ENCODE assay signal across 10 cellular contexts in the genomic region with DNA sequence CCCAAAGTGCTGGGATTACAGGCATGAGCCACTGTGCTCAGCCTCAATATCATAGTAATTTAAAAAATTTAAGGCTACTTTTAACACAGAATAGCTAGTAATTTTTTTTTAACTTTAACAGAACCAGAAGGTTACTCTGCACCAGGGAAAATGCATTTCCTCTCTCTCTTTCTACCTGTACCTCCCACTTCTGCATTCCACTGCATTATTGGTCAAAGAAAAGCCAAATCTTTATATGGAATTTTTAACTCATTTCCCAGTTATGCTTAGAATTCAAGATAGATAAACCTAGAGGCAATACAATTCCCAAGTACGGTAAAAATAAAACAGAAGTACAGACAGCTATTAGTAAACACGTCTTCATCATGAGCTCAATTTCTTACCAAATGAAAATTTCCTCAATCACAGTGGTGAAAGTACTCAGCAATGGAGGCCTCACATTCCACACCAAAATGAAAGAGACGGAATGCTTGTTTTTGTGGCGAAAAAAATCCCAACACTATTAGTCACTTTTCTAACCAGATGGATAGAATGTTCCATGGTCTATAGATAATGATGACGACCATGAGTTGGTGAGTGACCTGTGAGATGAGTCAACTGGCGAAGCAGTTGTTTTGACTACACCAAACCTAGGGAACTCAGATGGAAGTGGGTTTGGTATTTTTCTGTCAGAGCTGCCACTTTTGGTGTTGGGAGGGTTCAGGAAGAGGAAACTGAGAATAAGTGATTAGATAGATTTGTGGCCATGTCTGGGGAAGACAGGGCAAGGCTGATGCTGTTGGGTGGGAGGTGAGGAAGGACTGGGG.
DNase-seq lines count a peak whose midpoint lies in the region; ATAC-seq lines count a peak whose summit lies in the region.
"Had no signal": no experiment of that assay in that cellular context is flagged by ENCODE, and none has a peak within 500 bp of the region (broad histone marks: within the 10 kb centered on the region; RNA-seq: fewer than 3 reads in every experiment).

No MANE protein-coding gene starts in this region.

- H3K27ac Mint-ChIP-seq in dendritic cell treated with granulocyte-macrophage colony-stimulating factor and Interleukin-4, amounts not matched to agents 40 ng/mL and 50 ng/mL, for 4 days: peak overlapping the region; percentile 64
- H3K27ac Mint-ChIP-seq: activated naive CD4-positive, alpha-beta T cell treated with anti-CD3 and anti-CD28 coated beads, Interleukin-2, amount 50 U/mL, for 24 hours had no signal

- H3K4me1 Mint-ChIP-seq in dendritic cell treated with granulocyte-macrophage colony-stimulating factor and Interleukin-4, amounts not matched to agents 40 ng/mL and 50 ng/mL, for 4 days (ENCODE audit: low read depth): peaks cover 42% of the 10 kb centered on the region

- ATAC-seq in HG03280 (IDR thresholded peaks at IDR 0.05; ENCODE audit: unreplicated experiment) (no peak), HG02970 (IDR thresholded peaks at IDR 0.05; ENCODE audit: low FRiP score, unreplicated experiment) (no peak)

- no peaks in the 10 kb centered on the region for H3K9me3 Mint-ChIP-seq in dendritic cell treated with granulocyte-macrophage colony-stimulating factor and Interleukin-4, amounts not matched to agents 40 ng/mL and 50 ng/mL, for 4 days
- H3K9me3 Mint-ChIP-seq: activated naive CD4-positive, alpha-beta T cell treated with anti-CD3 and anti-CD28 coated beads, Interleukin-2, amount 50 U/mL, for 24 hours had no signal

- H3K4me3 ChIP-seq in effector memory CD4-positive, alpha-beta T cell (ENCODE audit: insufficient read depth, low read depth, low read length, poor library complexity, severe bottlenecking): no peak overlapping the region

- no peaks in the 10 kb centered on the region for H3K36me3 ChIP-seq in effector memory CD4-positive, alpha-beta T cell (ENCODE audit: control insufficient read depth, insufficient read depth, low read length)

- no peaks in the 10 kb centered on the region for H3K36me3 Mint-ChIP-seq in dendritic cell treated with granulocyte-macrophage colony-stimulating factor and Interleukin-4, amounts not matched to agents 40 ng/mL and 50 ng/mL, for 4 days (ENCODE audit: low read depth)
- H3K36me3 Mint-ChIP-seq: activated naive CD4-positive, alpha-beta T cell treated with anti-CD3 and anti-CD28 coated beads, Interleukin-2, amount 50 U/mL, for 24 hours had no signal

- H3K4me3 Mint-ChIP-seq in dendritic cell treated with granulocyte-macrophage colony-stimulating factor and Interleukin-4, amounts not matched to agents 40 ng/mL and 50 ng/mL, for 4 days: no peak overlapping the region
- H3K4me3 Mint-ChIP-seq: activated naive CD4-positive, alpha-beta T cell treated with anti-CD3 and anti-CD28 coated beads, Interleukin-2, amount 50 U/mL, for 24 hours had no signal

- no peak overlapping the region for H3K27ac ChIP-seq in effector memory CD4-positive, alpha-beta T cell (ENCODE audit: insufficient read depth, low read length, poor library complexity, severe bottlenecking)

- H3K27me3 Mint-ChIP-seq in dendritic cell treated with granulocyte-macrophage colony-stimulating factor and Interleukin-4, amounts not matched to agents 40 ng/mL and 50 ng/mL, for 4 days: peaks cover 3% of the 10 kb centered on the region
- H3K27me3 Mint-ChIP-seq: activated naive CD4-positive, alpha-beta T cell treated with anti-CD3 and anti-CD28 coated beads, Interleukin-2, amount 50 U/mL, for 24 hours had no signal

- H3K9me3 ChIP-seq in effector memory CD4-positive, alpha-beta T cell (ENCODE audit: control insufficient read depth, low read length): no peaks in the 10 kb centered on the region

- DNase-seq in ELR (ENCODE audit: low read depth) (peak; percentile 99), MV-4-11 (lab: John Stamatoyannopoulos, UW) (peak; percentile 96), non-pigmented ciliary epithelial cell (ENCODE audit: low read depth) (peak; percentile 98), NCI-H1930 (lab: John Stamatoyannopoulos, UW) (no peak)
- DNase-seq in effector memory CD4-positive, alpha-beta T cell: no peak
- DNase-seq: stimulated activated CD4-positive, alpha-beta T cell treated with anti-CD3 and anti-CD28 coated beads, Interleukin-1b, Interleukin-23, amount 100 ng/mL, for 48 hours had no signal

- H3K4me1 ChIP-seq in effector memory CD4-positive, alpha-beta T cell (ENCODE audit: control insufficient read depth, insufficient read depth, low read length, poor library complexity, severe bottlenecking): no peaks in the 10 kb centered on the region

- intact Hi-C loops in dendritic cell treated with granulocyte-macrophage colony-stimulating factor and Interleukin-4, amounts not matched to agents 40 ng/mL and 50 ng/mL, for 4 days (cut with micrococcal nuclease): loop anchor here (2.0 kb wide), 1 partner anchor 14 kb away; no protein-coding TSS in a partner anchor

- no peaks in the 10 kb centered on the region for H3K27me3 ChIP-seq in effector memory CD4-positive, alpha-beta T cell (replicated peaks; ENCODE audit: control insufficient read depth, insufficient read depth, low read length, poor library complexity, severe bottlenecking)

Comparison
In these comparisons a context has a peak if more than half of its experiments do, and no peak if none do; other contexts are left out.
1. DNase-seq: peak in ELR (single experiment), MV-4-11 (single experiment) and non-pigmented ciliary epithelial cell (single experiment); none in effector memory CD4-positive, alpha-beta T cell (0 of 3) and NCI-H1930 (0 of 2).